1 cellular context compared by ENCODE assay signal in the genomic region with DNA sequence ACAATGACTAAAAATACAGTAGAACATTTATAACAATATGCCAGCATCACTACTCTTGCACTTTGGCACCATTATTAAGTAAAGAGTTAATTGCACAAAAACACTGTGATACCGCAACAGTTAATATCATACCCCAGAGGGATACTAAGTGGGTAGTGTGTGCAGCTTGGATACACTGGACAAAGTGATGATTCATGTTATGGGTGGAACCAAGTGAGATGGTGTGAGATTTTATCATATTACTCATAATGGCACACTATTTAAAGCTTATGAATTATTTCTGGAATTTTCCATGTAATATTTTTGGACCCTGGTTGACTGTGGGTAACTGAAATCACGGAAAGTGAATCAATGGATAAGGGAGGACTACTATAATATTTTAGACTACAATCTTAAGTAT.
TF ChIP-seq lines count a peak whose summit lies in the region.

No MANE protein-coding gene starts in this region.

TF ChIP-seq in IMR-90, 13 proteins besides CTCF, POLR2A, EP300 and RAD21 (continued from another document):
- no peak for TF ChIP-seq USF2 (IDR thresholded peaks at IDR 0.05; ENCODE audit: low read depth, low read length)
- no peak for TF ChIP-seq NFE2L2 (IDR thresholded peaks at IDR 0.05; ENCODE audit: low read depth, low read length)
- no peak for TF ChIP-seq RCOR1 (IDR thresholded peaks at IDR 0.05; ENCODE audit: insufficient replicate concordance, low read length)
- no peak for TF ChIP-seq CEBPB (IDR thresholded peaks at IDR 0.05; ENCODE audit: low read depth, low read length)
- TF ChIP-seq MXI1 (IDR thresholded peaks at IDR 0.05; ENCODE audit: borderline replicate concordance, low read depth, low read length): no peak
- no peak for TF ChIP-seq BHLHE40 (IDR thresholded peaks at IDR 0.05; ENCODE audit: low read depth, low read length)
- no peak for TF ChIP-seq MAZ (IDR thresholded peaks at IDR 0.05; ENCODE audit: borderline replicate concordance, low read depth, low read length)
